Comparison of ENCODE assay signal across 25 cellular contexts in genomic region chr12:103909811-103910210, GRCh38. TPM values are rescaled to one million over a fixed set of nuclear protein-coding genes. Genes with fewer than 3 reads are reported as not detected.
DNase-seq lines count a peak whose midpoint lies in the region; ATAC-seq, FAIRE-seq and TF ChIP-seq lines count a peak whose summit lies in the region.
"Had no signal": no experiment of that assay in that cellular context is flagged by ENCODE, and none has a peak within 500 bp of the region (broad histone marks: within the 10 kb centered on the region; RNA-seq: fewer than 3 reads in every experiment).

No MANE protein-coding gene starts in this region.

- no peaks in the 10 kb centered on the region for H3K36me3 Mint-ChIP-seq in activated naive CD8-positive, alpha-beta T cell
- H3K36me3 Mint-ChIP-seq in activated naive CD8-positive, alpha-beta T cell treated with anti-CD3 and anti-CD28 coated beads for 36 hours: peaks cover 2% of the 10 kb centered on the region
- H3K36me3 Mint-ChIP-seq in astrocyte (ENCODE audit: low read depth, unreplicated experiment): no peaks in the 10 kb centered on the region
- H3K36me3 Mint-ChIP-seq in activated naive CD4-positive, alpha-beta T cell treated with anti-CD3 and anti-CD28 coated beads, Interleukin-2, amount 10 ng/mL, durations not matched to agents 7 days and 5 days: no peaks in the 10 kb centered on the region
- peaks cover 8% of the 10 kb centered on the region for H3K36me3 Mint-ChIP-seq in stimulated activated memory B cell treated with anti-CD40 and anti-IgM and Interleukin-4, amounts not matched to agents 10 μg/mL and 1 μg/mL and 100 μg/mL, for 72 hours

- no peak for DNase-seq in activated naive CD8-positive, alpha-beta T cell treated with anti-CD3 and anti-CD28 coated beads for 36 hours
- peak; percentile 57 for DNase-seq in astrocyte (ENCODE audit: low read depth)
- DNase-seq in glomerular visceral epithelial cell (ENCODE audit: extremely low spot score): peak; percentile 12
- peak; percentile 45 for DNase-seq in renal cortical epithelial cell (ENCODE audit: low read depth)
- DNase-seq in activated naive CD4-positive, alpha-beta T cell treated with anti-CD3 and anti-CD28 coated beads, Interleukin-2, amount 10 ng/mL, durations not matched to agents 7 days and 5 days: no peak
- no peak for DNase-seq in NCI-H146 treated with DMSO at 0.1 percent for 48 hours (lab: John Stamatoyannopoulos, UW; ENCODE audit: unreplicated experiment)
- DNase-seq: 8988T; activated T-cell treated with anti-CD3 and anti-CD28 coated beads, Interleukin-2, amount 50 U/mL, for 24 hours; DMS53; effector CD4-positive, alpha-beta T cell; erythroblast; foreskin melanocyte; GF-D8; H9; hypothalamus; Karpas-422; NCI-H187; NCI-H524 treated with DMSO at 0.1 percent for 48 hours; Peyer's patch; SJCRH30; stimulated activated CD4-positive, alpha-beta T cell treated with anti-CD3 and anti-CD28 coated beads, Interleukin-2, amount 100 ng/mL, for 24 hours; substantia nigra; T-helper 1 cell had no signal

- H3K27ac Mint-ChIP-seq in activated naive CD8-positive, alpha-beta T cell: peak overlapping the region; percentile 23
- no peak overlapping the region for H3K27ac Mint-ChIP-seq in activated naive CD8-positive, alpha-beta T cell treated with anti-CD3 and anti-CD28 coated beads for 36 hours
- H3K27ac Mint-ChIP-seq in astrocyte (ENCODE audit: unreplicated experiment): peak overlapping the region; percentile 14
- H3K27ac Mint-ChIP-seq in activated naive CD4-positive, alpha-beta T cell treated with anti-CD3 and anti-CD28 coated beads, Interleukin-2, amount 10 ng/mL, durations not matched to agents 7 days and 5 days: no peak overlapping the region
- no peak overlapping the region for H3K27ac Mint-ChIP-seq in stimulated activated memory B cell treated with anti-CD40 and anti-IgM and Interleukin-4, amounts not matched to agents 10 μg/mL and 1 μg/mL and 100 μg/mL, for 72 hours
- H3K27ac Mint-ChIP-seq: activated T-cell treated with anti-CD3 and anti-CD28 coated beads, Interleukin-2, amount 50 U/mL, for 24 hours; H9 had no signal

- no peaks in the 10 kb centered on the region for H4K20me1 ChIP-seq in astrocyte (ENCODE audit: insufficient read depth, low read length)

- H3K27ac ChIP-seq in astrocyte (ENCODE audit: low read depth, low read length): no peak overlapping the region
- H3K27ac ChIP-seq: Peyer's patch, SJCRH30 had no signal

- H3K4me1 Mint-ChIP-seq in activated naive CD8-positive, alpha-beta T cell (ENCODE audit: low read depth): peaks cover 37% of the 10 kb centered on the region
- H3K4me1 Mint-ChIP-seq in activated naive CD8-positive, alpha-beta T cell treated with anti-CD3 and anti-CD28 coated beads for 36 hours: peaks cover 30% of the 10 kb centered on the region
- H3K4me1 Mint-ChIP-seq in astrocyte (ENCODE audit: low read depth, unreplicated experiment): peaks cover 20% of the 10 kb centered on the region
- H3K4me1 Mint-ChIP-seq in activated naive CD4-positive, alpha-beta T cell treated with anti-CD3 and anti-CD28 coated beads, Interleukin-2, amount 10 ng/mL, durations not matched to agents 7 days and 5 days: peaks cover 20% of the 10 kb centered on the region
- H3K4me1 Mint-ChIP-seq in stimulated activated memory B cell treated with anti-CD40 and anti-IgM and Interleukin-4, amounts not matched to agents 10 μg/mL and 1 μg/mL and 100 μg/mL, for 72 hours: peaks cover 14% of the 10 kb centered on the region

- H3K9ac ChIP-seq in astrocyte (ENCODE audit: low read length): no peak overlapping the region

- peak; percentile 56 for FAIRE-seq in astrocyte (lab: Jason Lieb, UNC)

- H3K27me3 Mint-ChIP-seq in activated naive CD8-positive, alpha-beta T cell: no peaks in the 10 kb centered on the region
- H3K27me3 Mint-ChIP-seq in activated naive CD8-positive, alpha-beta T cell treated with anti-CD3 and anti-CD28 coated beads for 36 hours: no peaks in the 10 kb centered on the region
- H3K27me3 Mint-ChIP-seq in astrocyte (ENCODE audit: low read depth, unreplicated experiment): no peaks in the 10 kb centered on the region
- no peaks in the 10 kb centered on the region for H3K27me3 Mint-ChIP-seq in activated naive CD4-positive, alpha-beta T cell treated with anti-CD3 and anti-CD28 coated beads, Interleukin-2, amount 10 ng/mL, durations not matched to agents 7 days and 5 days
- no peaks in the 10 kb centered on the region for H3K27me3 Mint-ChIP-seq in stimulated activated memory B cell treated with anti-CD40 and anti-IgM and Interleukin-4, amounts not matched to agents 10 μg/mL and 1 μg/mL and 100 μg/mL, for 72 hours
- H3K27me3 Mint-ChIP-seq: activated T-cell treated with anti-CD3 and anti-CD28 coated beads, Interleukin-2, amount 50 U/mL, for 24 hours had no signal

- no peaks in the 10 kb centered on the region for H3K79me2 ChIP-seq in astrocyte (ENCODE audit: insufficient read depth, low read length)

- TF ChIP-seq CTCF in astrocyte (IDR thresholded peaks at IDR 0.05; ENCODE audit: insufficient read depth, low read depth, low read length): no peak

- no peaks in the 10 kb centered on the region for H3K9me3 Mint-ChIP-seq in activated naive CD8-positive, alpha-beta T cell (ENCODE audit: low read depth)
- H3K9me3 Mint-ChIP-seq in activated naive CD8-positive, alpha-beta T cell treated with anti-CD3 and anti-CD28 coated beads for 36 hours: peaks cover 11% of the 10 kb centered on the region
- H3K9me3 Mint-ChIP-seq in astrocyte (ENCODE audit: unreplicated experiment): peaks cover 2% of the 10 kb centered on the region
- peaks cover 7% of the 10 kb centered on the region for H3K9me3 Mint-ChIP-seq in activated naive CD4-positive, alpha-beta T cell treated with anti-CD3 and anti-CD28 coated beads, Interleukin-2, amount 10 ng/mL, durations not matched to agents 7 days and 5 days
- H3K9me3 Mint-ChIP-seq in stimulated activated memory B cell treated with anti-CD40 and anti-IgM and Interleukin-4, amounts not matched to agents 10 μg/mL and 1 μg/mL and 100 μg/mL, for 72 hours: peaks cover 6% of the 10 kb centered on the region
- H3K9me3 Mint-ChIP-seq: activated T-cell treated with anti-CD3 and anti-CD28 coated beads, Interleukin-2, amount 50 U/mL, for 24 hours; H9 had no signal

- H3K27me3 ChIP-seq in astrocyte (ENCODE audit: insufficient read depth, low read length): no peaks in the 10 kb centered on the region
- H3K27me3 ChIP-seq: Peyer's patch, SJCRH30 had no signal

- H2AFZ ChIP-seq in astrocyte (ENCODE audit: low read depth, low read length): no peak overlapping the region

- no peak for ATAC-seq in stimulated activated memory B cell treated with anti-CD40 and anti-IgM and Interleukin-4, amounts not matched to agents 10 μg/mL and 1 μg/mL and 100 μg/mL, for 72 hours

- H3K9me3 ChIP-seq in astrocyte (ENCODE audit: insufficient read depth, low read depth, low read length): no peaks in the 10 kb centered on the region
- H3K9me3 ChIP-seq: Peyer's patch, SJCRH30 had no signal

- peak overlapping the region; percentile 13 for H3K4me2 ChIP-seq in astrocyte (ENCODE audit: low read length)

- H3K4me1 ChIP-seq in astrocyte (ENCODE audit: insufficient read depth, low read length): peaks cover 8% of the 10 kb centered on the region
- H3K4me1 ChIP-seq: Peyer's patch had no signal

- CTCF ChIA-PET in activated naive CD4-positive, alpha-beta T cell treated with anti-CD3 and anti-CD28 coated beads, Interleukin-2, amount 10 ng/mL, durations not matched to agents 7 days and 5 days (lab: Charles Lee): interaction anchor here (0.6 kb wide), 1 partner anchor 8 kb away, joined by 3 read pairs; no protein-coding TSS in a partner anchor

- no peaks in the 10 kb centered on the region for H3K36me3 ChIP-seq in astrocyte (ENCODE audit: insufficient read depth, low read length)
- H3K36me3 ChIP-seq: Peyer's patch, SJCRH30 had no signal

- no peak overlapping the region for H3K4me3 ChIP-seq in astrocyte (ENCODE audit: insufficient read depth, low read depth, low read length)
- H3K4me3 ChIP-seq: Peyer's patch, SJCRH30 had no signal

- H3K4me3 Mint-ChIP-seq in activated naive CD8-positive, alpha-beta T cell: no peak overlapping the region
- H3K4me3 Mint-ChIP-seq in activated naive CD8-positive, alpha-beta T cell treated with anti-CD3 and anti-CD28 coated beads for 36 hours: no peak overlapping the region
- H3K4me3 Mint-ChIP-seq in astrocyte (ENCODE audit: unreplicated experiment): no peak overlapping the region
- no peak overlapping the region for H3K4me3 Mint-ChIP-seq in activated naive CD4-positive, alpha-beta T cell treated with anti-CD3 and anti-CD28 coated beads, Interleukin-2, amount 10 ng/mL, durations not matched to agents 7 days and 5 days
- no peak overlapping the region for H3K4me3 Mint-ChIP-seq in stimulated activated memory B cell treated with anti-CD40 and anti-IgM and Interleukin-4, amounts not matched to agents 10 μg/mL and 1 μg/mL and 100 μg/mL, for 72 hours
- H3K4me3 Mint-ChIP-seq: activated T-cell treated with anti-CD3 and anti-CD28 coated beads, Interleukin-2, amount 50 U/mL, for 24 hours; H9 had no signal

RNA-seq across cellular contexts. Expression of gene HSP90B1, which starts 20.4 kb away (rescaled TPM):
- 100 to 1,000 TPM; 540 to 565 TPM for total RNA-seq in activated naive CD8-positive, alpha-beta T cell treated with anti-CD3 and anti-CD28 coated beads for 36 hours
- total RNA-seq in astrocyte (1,238 and 1,270 TPM in 2 replicates), renal cortical epithelial cell (863 and 1,198 TPM in 2 replicates)

RNA-seq across cellular contexts. Expression of gene TDG, which starts 55.9 kb away (rescaled TPM):
- 10 to 100 TPM; 58.3 to 59.3 TPM for total RNA-seq in activated naive CD8-positive, alpha-beta T cell treated with anti-CD3 and anti-CD28 coated beads for 36 hours
- 49.7 and 55.6 TPM in 2 replicates for total RNA-seq in astrocyte
- total RNA-seq in renal cortical epithelial cell: 35.9 and 39.4 TPM in 2 replicates

Comparison
In these comparisons a context has a peak if more than half of its experiments do, and no peak if none do; other contexts are left out.
1. H3K27ac Mint-ChIP-seq: peak in activated naive CD8-positive, alpha-beta T cell (single experiment) and astrocyte (single experiment); none in activated naive CD8-positive, alpha-beta T cell treated with anti-CD3 and anti-CD28 coated beads for 36 hours (single experiment), activated naive CD4-positive, alpha-beta T cell treated with anti-CD3 and anti-CD28 coated beads, Interleukin-2, amount 10 ng/mL, durations not matched to agents 7 days and 5 days (single experiment) and stimulated activated memory B cell treated with anti-CD40 and anti-IgM and Interleukin-4, amounts not matched to agents 10 μg/mL and 1 μg/mL and 100 μg/mL, for 72 hours (single experiment).
2. DNase-seq: peak in astrocyte (single experiment), glomerular visceral epithelial cell (single experiment) and renal cortical epithelial cell (single experiment); none in activated naive CD8-positive, alpha-beta T cell treated with anti-CD3 and anti-CD28 coated beads for 36 hours (single experiment), activated naive CD4-positive, alpha-beta T cell treated with anti-CD3 and anti-CD28 coated beads, Interleukin-2, amount 10 ng/mL, durations not matched to agents 7 days and 5 days (single experiment) and NCI-H146 treated with DMSO at 0.1 percent for 48 hours (single experiment).